ENCODE assay signal across 11 cellular contexts in genomic region chr3:196316781-196317398, GRCh38. TPM values are rescaled to one million over a fixed set of nuclear protein-coding genes. Genes with fewer than 3 reads are reported as not detected.
DNase-seq lines count a peak whose midpoint lies in the region; ATAC-seq and TF ChIP-seq lines count a peak whose summit lies in the region.
"Not testable (repeated sequence)": the region's sequence is repeated elsewhere in the genome, so short reads cannot be mapped to it uniquely, and the experiment has no call there.
"Had no signal": no experiment of that assay in that cellular context is flagged by ENCODE, and none has a peak within 500 bp of the region (broad histone marks: within the 10 kb centered on the region; RNA-seq: fewer than 3 reads in every experiment).

No MANE protein-coding gene starts in this region.

- POLR2A ChIA-PET in CD8-positive, alpha-beta T cell (lab: Charles Lee): interaction anchor here (1.0 to 1.7 kb wide), 6 partner anchors 8 to 186 kb away, joined by 3 to 11 read pairs (median 4); partner anchors contain the start of genes RNF168 and UBXN7

- H3K36me3 Mint-ChIP-seq in CD8-positive, alpha-beta T cell; IgD-negative memory B cell; activated naive CD8-positive, alpha-beta T cell treated with anti-CD3 and anti-CD28 coated beads, Interleukin-2, amount 50 U/mL, for 24 hours (ENCODE audit: low read depth); endothelial cell (ENCODE audit: low read depth, unreplicated experiment); immature natural killer cell; type B pancreatic cell: not testable (repeated sequence)
- peaks cover 11% of the 10 kb centered on the region for H3K36me3 Mint-ChIP-seq in neural progenitor cell

- H3K4me2 ChIP-seq in neural progenitor cell: peak overlapping the region; percentile 75

- not testable (repeated sequence) for H2AFZ ChIP-seq in neural progenitor cell (replicated peaks)

- CTCF ChIA-PET in CD8-positive, alpha-beta T cell (lab: Charles Lee): not testable (repeated sequence)

- H3K79me2 ChIP-seq in neural progenitor cell (ENCODE audit: low read depth): not testable (repeated sequence)

- H3K27me3 ChIP-seq in CD8-positive, alpha-beta T cell (ENCODE audit: insufficient read depth, low read length); neural progenitor cell: not testable (repeated sequence)

- not testable (repeated sequence) for H3K9ac ChIP-seq in neural progenitor cell

- H3K27ac Mint-ChIP-seq in CD8-positive, alpha-beta T cell: peak overlapping the region; percentile 75
- peak overlapping the region; percentile 80 to 93 (median 81) for H3K27ac Mint-ChIP-seq in IgD-negative memory B cell
- peak overlapping the region; percentile 60 for H3K27ac Mint-ChIP-seq in activated naive CD8-positive, alpha-beta T cell treated with anti-CD3 and anti-CD28 coated beads, Interleukin-2, amount 50 U/mL, for 24 hours
- H3K27ac Mint-ChIP-seq in endothelial cell (ENCODE audit: unreplicated experiment): peak overlapping the region; percentile 81
- H3K27ac Mint-ChIP-seq in immature natural killer cell: peak overlapping the region; percentile 84 to 95 (median 90)
- H3K27ac Mint-ChIP-seq in neural progenitor cell: peak overlapping the region; percentile 92
- H3K27ac Mint-ChIP-seq in type B pancreatic cell: not testable (repeated sequence)

- not testable (repeated sequence) for ATAC-seq in CD8-positive, alpha-beta T cell; activated naive CD8-positive, alpha-beta T cell treated with anti-CD3 and anti-CD28 coated beads, Interleukin-2, amount 50 U/mL, for 24 hours

- intact Hi-C loops in CD8-positive, alpha-beta T cell (cut with DNase I, micrococcal nuclease): loop anchor here (5.0 kb wide), 2 partner anchors 40 to 60 kb away; no protein-coding TSS in a partner anchor

- not testable (repeated sequence) for H3K4me3 ChIP-seq in CD8-positive, alpha-beta T cell (ENCODE audit: low read depth, low read length)
- H3K4me3 ChIP-seq in WI38 (ENCODE audit: low read depth, low read length) (peak overlapping the region; percentile 72), neural progenitor cell (peak overlapping the region; percentile 76)

- not testable (repeated sequence) for H4K20me1 ChIP-seq in neural progenitor cell (ENCODE audit: low read depth)

- not testable (repeated sequence) for DNase-seq in CD8-positive, alpha-beta T cell; activated naive CD8-positive, alpha-beta T cell treated with anti-CD3 and anti-CD28 coated beads, Interleukin-2, amount 50 U/mL, for 24 hours; endothelial cell (ENCODE audit: low spot score); immature natural killer cell; neural progenitor cell (ENCODE audit: low spot score); type B pancreatic cell (ENCODE audit: extremely low spot score, unreplicated experiment)

- H3F3A ChIP-seq in neural progenitor cell (ENCODE audit: low read depth): peaks cover 15% of the 10 kb centered on the region

- peaks cover 14% of the 10 kb centered on the region for H3K4me1 Mint-ChIP-seq in CD8-positive, alpha-beta T cell (ENCODE audit: low read depth)
- not testable (repeated sequence) for H3K4me1 Mint-ChIP-seq in IgD-negative memory B cell; neural progenitor cell; type B pancreatic cell (ENCODE audit: unreplicated experiment)
- peaks cover 12% of the 10 kb centered on the region for H3K4me1 Mint-ChIP-seq in activated naive CD8-positive, alpha-beta T cell treated with anti-CD3 and anti-CD28 coated beads, Interleukin-2, amount 50 U/mL, for 24 hours
- peaks cover 13% of the 10 kb centered on the region for H3K4me1 Mint-ChIP-seq in endothelial cell (ENCODE audit: unreplicated experiment)
- H3K4me1 Mint-ChIP-seq in immature natural killer cell: peaks cover 12 to 15% of the 10 kb centered on the region in 2 donors

- not testable (repeated sequence) for H3K9me3 Mint-ChIP-seq in CD8-positive, alpha-beta T cell; IgD-negative memory B cell; activated naive CD8-positive, alpha-beta T cell treated with anti-CD3 and anti-CD28 coated beads, Interleukin-2, amount 50 U/mL, for 24 hours; endothelial cell (ENCODE audit: unreplicated experiment); immature natural killer cell; neural progenitor cell; type B pancreatic cell

- H3K4me1 ChIP-seq in CD8-positive, alpha-beta T cell (ENCODE audit: insufficient read depth, low read length); neural progenitor cell: not testable (repeated sequence)

- H3K27me3 Mint-ChIP-seq in CD8-positive, alpha-beta T cell (ENCODE audit: low read depth); IgD-negative memory B cell; activated naive CD8-positive, alpha-beta T cell treated with anti-CD3 and anti-CD28 coated beads, Interleukin-2, amount 50 U/mL, for 24 hours; endothelial cell (ENCODE audit: unreplicated experiment); neural progenitor cell (ENCODE audit: insufficient read depth, low read depth); type B pancreatic cell: not testable (repeated sequence)
- peaks cover 13 to 25% (median 16%) of the 10 kb centered on the region in 3 donors for H3K27me3 Mint-ChIP-seq in immature natural killer cell (ENCODE audit: low read depth in 3 of 3)

- H3K27ac ChIP-seq in CD8-positive, alpha-beta T cell (ENCODE audit: low read depth, low read length): peak overlapping the region; percentile 89
- not testable (repeated sequence) for H3K27ac ChIP-seq in neural progenitor cell

- not testable (repeated sequence) for H3K9me3 ChIP-seq in CD8-positive, alpha-beta T cell (ENCODE audit: low read length); neural progenitor cell (ENCODE audit: low read depth)

- peak overlapping the region; percentile 75 for H3K4me3 Mint-ChIP-seq in CD8-positive, alpha-beta T cell
- H3K4me3 Mint-ChIP-seq in IgD-negative memory B cell (peak overlapping the region in 3 of 4 donors; percentile 43 to 70 (median 68)), endothelial cell (ENCODE audit: unreplicated experiment) (peak overlapping the region; percentile 93), immature natural killer cell (peak overlapping the region; percentile 62 to 95 (median 85)), neural progenitor cell (peak overlapping the region; percentile 86), type B pancreatic cell (peak overlapping the region; percentile 76)
- peak overlapping the region; percentile 89 for H3K4me3 Mint-ChIP-seq in activated naive CD8-positive, alpha-beta T cell treated with anti-CD3 and anti-CD28 coated beads, Interleukin-2, amount 50 U/mL, for 24 hours

- not testable (repeated sequence) for H3K36me3 ChIP-seq in CD8-positive, alpha-beta T cell (ENCODE audit: insufficient read depth, low read length); neural progenitor cell

- not testable (repeated sequence) for TF ChIP-seq CTCF in CD8-positive, alpha-beta T cell (IDR thresholded peaks at IDR 0.05); WI38 (IDR thresholded peaks at IDR 0.05; ENCODE audit: low read depth, low read length); endothelial cell (IDR thresholded peaks at IDR 0.05; ENCODE audit: unreplicated experiment); neural progenitor cell (IDR thresholded peaks at IDR 0.05); type B pancreatic cell (conservative IDR thresholded peaks at IDR 0.05)

RNA-seq across cellular contexts. Expression of gene DYNLT2B, which starts 1.1 kb away (rescaled TPM):
- total RNA-seq in CD8-positive, alpha-beta T cell: 1 to 10 TPM; 1.1 to 3.0 TPM
- polyA plus RNA-seq in IgD-negative memory B cell: 30.6 TPM
- total RNA-seq in endothelial cell (ENCODE audit: unreplicated experiment): 19.0 TPM
- 10 to 100 TPM; 15.6 to 17.8 (median 16.8) TPM for polyA plus RNA-seq in immature natural killer cell
- total RNA-seq in neural progenitor cell (ENCODE audit: low replicate concordance): 29.9 and 44.8 TPM in 2 replicates
- total RNA-seq in type B pancreatic cell (ENCODE audit: low replicate concordance): 13.6 and 26.3 TPM in 2 replicates

RNA-seq across cellular contexts. Expression of gene TM4SF19, which starts 21.3 kb away (rescaled TPM):
- not detected for total RNA-seq in CD8-positive, alpha-beta T cell
- polyA plus RNA-seq in IgD-negative memory B cell (0.84 TPM), immature natural killer cell (10 to 100 TPM in 1 of 3 donors, 1 to 10 TPM in 1, under 1 TPM in 1; 0.84 to 10.5 (median 5.1) TPM)
- total RNA-seq in endothelial cell (ENCODE audit: unreplicated experiment) (not detected), neural progenitor cell (ENCODE audit: low replicate concordance) (not detected in 2 replicates), type B pancreatic cell (ENCODE audit: low replicate concordance) (1.1 TPM in 1 of 2 replicates, not detected in the other)
- total RNA-seq: liver, prostate gland, urinary bladder had no signal
- polyA plus RNA-seq: liver, urinary bladder had no signal

RNA-seq across cellular contexts. Expression of gene PCYT1A, which starts 29.4 kb away (rescaled TPM):
- total RNA-seq in CD8-positive, alpha-beta T cell: 10 to 100 TPM; 47.9 to 48.8 TPM
- polyA plus RNA-seq in IgD-negative memory B cell (22.2 TPM), immature natural killer cell (10 to 100 TPM; 19.4 to 38.3 (median 32.0) TPM)
- total RNA-seq in endothelial cell (ENCODE audit: unreplicated experiment) (55.2 TPM), neural progenitor cell (ENCODE audit: low replicate concordance) (24.6 and 29.3 TPM in 2 replicates), type B pancreatic cell (ENCODE audit: low replicate concordance) (39.0 and 50.8 TPM in 2 replicates)
